12 cellular contexts compared by ENCODE assay signal in the genomic region with DNA sequence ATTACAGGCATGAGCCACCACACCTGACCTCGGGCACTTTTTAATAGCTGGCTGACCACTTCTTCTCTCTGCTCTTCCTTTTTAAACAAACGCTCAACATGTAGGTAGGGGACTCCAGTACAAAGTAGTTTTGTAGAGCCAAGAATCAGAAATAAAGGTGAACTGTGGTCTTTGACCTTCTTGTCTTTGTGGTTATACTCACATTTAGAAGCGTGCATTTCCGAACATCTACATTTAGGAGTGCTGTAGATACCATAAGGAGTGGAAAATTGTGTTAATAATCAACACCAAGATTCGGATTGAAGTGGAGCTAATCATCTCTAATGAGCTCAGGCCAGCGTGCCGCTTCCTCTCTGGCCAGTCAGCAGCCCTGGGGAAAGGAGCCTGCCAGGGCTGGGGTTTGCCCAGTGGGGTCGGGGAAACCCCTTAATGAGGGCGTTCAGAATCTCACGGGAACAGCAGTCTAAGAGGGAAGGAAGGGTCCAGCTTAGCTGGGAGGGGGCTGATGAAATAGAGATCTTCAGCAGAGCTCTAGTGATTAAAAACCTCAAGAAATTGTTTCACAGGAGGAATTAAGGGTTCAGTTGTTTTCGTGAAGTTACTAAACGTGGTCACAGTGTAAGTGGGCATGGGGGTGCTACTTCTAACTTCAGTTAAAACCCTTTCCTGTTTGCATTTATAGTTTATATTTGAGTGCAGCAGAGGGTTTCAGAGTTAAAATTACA.
DNase-seq lines count a peak whose midpoint lies in the region; ATAC-seq and TF ChIP-seq lines count a peak whose summit lies in the region.
"Had no signal": no experiment of that assay in that cellular context is flagged by ENCODE, and none has a peak within 500 bp of the region (broad histone marks: within the 10 kb centered on the region; RNA-seq: fewer than 3 reads in every experiment).

No MANE protein-coding gene starts in this region.

- no peak for TF ChIP-seq POLR2A in erythroblast (IDR thresholded peaks at IDR 0.05; ENCODE audit: low read length)

- peak overlapping the region; percentile 1; the same call in 1 of the 2 replicates for H3K4me3 ChIP-seq in GM08714 (ENCODE audit: low read length)

- ATAC-seq in GM19395 (IDR thresholded peaks at IDR 0.05; ENCODE audit: unreplicated experiment) (peak; percentile 88), HG02852 (IDR thresholded peaks at IDR 0.05; ENCODE audit: unreplicated experiment) (peak; percentile 80), HG03565 (IDR thresholded peaks at IDR 0.05; ENCODE audit: unreplicated experiment) (peak; percentile 75)
- ATAC-seq: esophagus mucosa had no signal

- no peak for DNase-seq in stimulated activated CD4-positive, alpha-beta T cell treated with anti-CD3 and anti-CD28 coated beads, Interleukin-2, amount 100 ng/mL, for 24 hours
- no peak for DNase-seq in erythroblast (lab: John Stamatoyannopoulos, UW)
- no peak for DNase-seq in NCI-H187 treated with DMSO at 0.1 percent for 48 hours (lab: John Stamatoyannopoulos, UW)
- DNase-seq in NOMO-1 (lab: John Stamatoyannopoulos, UW; ENCODE audit: unreplicated experiment in 2 of 2) = no peak
- DNase-seq: activated CD4-positive, alpha-beta T cell treated with anti-CD3 and anti-CD28 coated beads, Interleukin-2, amount 50 U/mL, for 4 hours; NCI-H2171; SIG-M5 had no signal
